ENCODE assay signal across 1 cellular context in genomic region chr4:74157743-74158560, GRCh38.
TF ChIP-seq lines count a peak whose summit lies in the region.

MTHFD2L (plus strand) TSS chr4:74158118; CDS start chr4:74158139, 21 bp downstream.

TF ChIP-seq in HepG2, 621 proteins besides CTCF, POLR2A, EP300 and RAD21 (continued from another document and continues in another):
- TF ChIP-seq ZUFSP (CRISPR knock-in tag; IDR thresholded peaks at IDR 0.05; ENCODE audit: borderline replicate concordance), result no peak
- peak; percentile 82; the same call in 1 of the 2 replicates for TF ChIP-seq ZNF557 (CRISPR knock-in tag; IDR thresholded peaks at IDR 0.05)
- TF ChIP-seq ZNF263 (CRISPR knock-in tag; IDR thresholded peaks at IDR 0.05), result no peak
- TF ChIP-seq MXD3 (CRISPR knock-in tag; IDR thresholded peaks at IDR 0.05), result peak; percentile 68; the same call in 1 of the 2 replicates
- TF ChIP-seq REXO4 (CRISPR knock-in tag; IDR thresholded peaks at IDR 0.05; ENCODE audit: borderline replicate concordance), result no peak
- peak; percentile 88; the same call in 1 of the 2 replicates for TF ChIP-seq ZNF615 (CRISPR knock-in tag; IDR thresholded peaks at IDR 0.05; ENCODE audit: borderline replicate concordance)
- TF ChIP-seq ZNF816 (CRISPR knock-in tag; IDR thresholded peaks at IDR 0.05; ENCODE audit: borderline replicate concordance), result peak; percentile 94
- no peak for TF ChIP-seq ZNF234 (CRISPR knock-in tag; conservative IDR thresholded peaks at IDR 0.05)
- TF ChIP-seq ZNF772 (CRISPR knock-in tag; IDR thresholded peaks at IDR 0.05), result peak; percentile 97
- TF ChIP-seq ZNF782 (CRISPR knock-in tag; IDR thresholded peaks at IDR 0.05; ENCODE audit: borderline replicate concordance), result peak; percentile 81; the same call in 1 of the 2 replicates
- TF ChIP-seq ZXDC (CRISPR knock-in tag; IDR thresholded peaks at IDR 0.05), result peak; percentile 56; the same call in 1 of the 2 replicates
- TF ChIP-seq TCF7 (IDR thresholded peaks at IDR 0.05; ENCODE audit: low read depth), result 0 out of 2 replicates have a peak, but pooled peaks have one; percentile 9
- no peak for TF ChIP-seq ZNF276 (CRISPR knock-in tag; IDR thresholded peaks at IDR 0.05; ENCODE audit: low read depth)
- no peak for TF ChIP-seq LBX2 (CRISPR knock-in tag; IDR thresholded peaks at IDR 0.05; ENCODE audit: borderline replicate concordance)
- TF ChIP-seq ZNF282 (IDR thresholded peaks at IDR 0.05; ENCODE audit: partially characterized antibody), result no peak
- peak; percentile 87; the same call in 1 of the 2 replicates for TF ChIP-seq IRF2 (CRISPR knock-in tag; IDR thresholded peaks at IDR 0.05)
- TF ChIP-seq TAF15 (IDR thresholded peaks at IDR 0.05; ENCODE audit: low read depth, low read length, poor library complexity, severe bottlenecking), result no peak
- TF ChIP-seq HDAC2 (CRISPR knock-in tag; IDR thresholded peaks at IDR 0.05), result peak; percentile 75
- peak; percentile 11; the same call in 1 of the 2 replicates for TF ChIP-seq ATF3 (CRISPR knock-in tag; IDR thresholded peaks at IDR 0.05)
- peak; percentile 97 for TF ChIP-seq HNRNPLL (IDR thresholded peaks at IDR 0.05; ENCODE audit: low read depth, low read length, poor library complexity, severe bottlenecking)
- no peak for TF ChIP-seq NONO (IDR thresholded peaks at IDR 0.05)
- peak; percentile 90 for TF ChIP-seq NONO (CRISPR knock-in tag; conservative IDR thresholded peaks at IDR 0.05)
- peak; percentile 96 for TF ChIP-seq ZNF501 (CRISPR knock-in tag; IDR thresholded peaks at IDR 0.05)
- no peak for TF ChIP-seq ARHGAP35 (CRISPR knock-in tag; IDR thresholded peaks at IDR 0.05; ENCODE audit: borderline replicate concordance)
- TF ChIP-seq ZBTB39 (CRISPR knock-in tag; IDR thresholded peaks at IDR 0.05), result no peak
- TF ChIP-seq KLF6 (CRISPR knock-in tag; IDR thresholded peaks at IDR 0.05), result peak; percentile 49
- TF ChIP-seq ZNF414 (CRISPR knock-in tag; IDR thresholded peaks at IDR 0.05), result no peak
- TF ChIP-seq ZMYM4 (CRISPR knock-in tag; IDR thresholded peaks at IDR 0.05), result peak; percentile 94
- no peak for TF ChIP-seq ZNF296 (CRISPR knock-in tag; conservative IDR thresholded peaks at IDR 0.05)
- TF ChIP-seq ZNF326 (CRISPR knock-in tag; IDR thresholded peaks at IDR 0.05; ENCODE audit: borderline replicate concordance), result no peak
- peak; percentile 79; the same call in 1 of the 2 replicates for TF ChIP-seq ZNF563 (CRISPR knock-in tag; IDR thresholded peaks at IDR 0.05)
- no peak for TF ChIP-seq TCF12 (IDR thresholded peaks at IDR 0.05)
- TF ChIP-seq TCF12 (CRISPR knock-in tag; IDR thresholded peaks at IDR 0.05), result no peak
- TF ChIP-seq SP1 (IDR thresholded peaks at IDR 0.05), result no peak
- peak; percentile 97 for TF ChIP-seq SP1 (CRISPR knock-in tag; IDR thresholded peaks at IDR 0.05)
- no peak for TF ChIP-seq E2F1 (CRISPR knock-in tag; IDR thresholded peaks at IDR 0.05)
- peak; percentile 94 for TF ChIP-seq POGZ (CRISPR knock-in tag; IDR thresholded peaks at IDR 0.05)
- TF ChIP-seq ZNF20 (CRISPR knock-in tag; IDR thresholded peaks at IDR 0.05), result no peak
- TF ChIP-seq POLR2AphosphoS5 (IDR thresholded peaks at IDR 0.05; ENCODE audit: low read depth, low read length), result peak; percentile 84
- peak; percentile 61; the same call in 1 of the 2 replicates for TF ChIP-seq ZNF33B (CRISPR knock-in tag; IDR thresholded peaks at IDR 0.05)
- TF ChIP-seq PITX1 (CRISPR knock-in tag; IDR thresholded peaks at IDR 0.05), result peak; percentile 71
- TF ChIP-seq SNAPC5 (CRISPR knock-in tag; IDR thresholded peaks at IDR 0.05; ENCODE audit: borderline replicate concordance), result peak; percentile 43; the same call in 1 of the 2 replicates
- no peak for TF ChIP-seq JUNB (CRISPR knock-in tag; IDR thresholded peaks at IDR 0.05; ENCODE audit: borderline replicate concordance)
- TF ChIP-seq FLYWCH1 (CRISPR knock-in tag; IDR thresholded peaks at IDR 0.05), result 0 out of 2 replicates have a peak, but pooled peaks have one; percentile 41
- no peak for TF ChIP-seq ADNP (CRISPR knock-in tag; IDR thresholded peaks at IDR 0.05)
- no peak for TF ChIP-seq ZNF577 (CRISPR knock-in tag; IDR thresholded peaks at IDR 0.05; ENCODE audit: borderline replicate concordance, low read depth)
- TF ChIP-seq ZNF460 (CRISPR knock-in tag; IDR thresholded peaks at IDR 0.05; ENCODE audit: borderline replicate concordance), result no peak; the same call in 1 of the 2 replicates
- TF ChIP-seq ZNF281 (CRISPR knock-in tag; IDR thresholded peaks at IDR 0.05; ENCODE audit: borderline replicate concordance), result no peak; the same call in 1 of the 2 replicates
- TF ChIP-seq ZSCAN25 (CRISPR knock-in tag; IDR thresholded peaks at IDR 0.05), result peak; percentile 68
- TF ChIP-seq ATAD3A (CRISPR knock-in tag; IDR thresholded peaks at IDR 0.05), result no peak
- 0 out of 2 replicates have a peak, but pooled peaks have one; percentile 34 for TF ChIP-seq FOXC1 (CRISPR knock-in tag; IDR thresholded peaks at IDR 0.05; ENCODE audit: borderline replicate concordance)
- peak; percentile 84 for TF ChIP-seq DRAP1 (CRISPR knock-in tag; IDR thresholded peaks at IDR 0.05)
- TF ChIP-seq PHB2 (IDR thresholded peaks at IDR 0.05; ENCODE audit: partially characterized antibody), result no peak
- TF ChIP-seq ZNF878 (CRISPR knock-in tag; IDR thresholded peaks at IDR 0.05), result 0 out of 2 replicates have a peak, but pooled peaks have one; percentile 50
- no peak for TF ChIP-seq ZFP62 (CRISPR knock-in tag; IDR thresholded peaks at IDR 0.05)
